1 cellular context compared by ENCODE assay signal in the genomic region with DNA sequence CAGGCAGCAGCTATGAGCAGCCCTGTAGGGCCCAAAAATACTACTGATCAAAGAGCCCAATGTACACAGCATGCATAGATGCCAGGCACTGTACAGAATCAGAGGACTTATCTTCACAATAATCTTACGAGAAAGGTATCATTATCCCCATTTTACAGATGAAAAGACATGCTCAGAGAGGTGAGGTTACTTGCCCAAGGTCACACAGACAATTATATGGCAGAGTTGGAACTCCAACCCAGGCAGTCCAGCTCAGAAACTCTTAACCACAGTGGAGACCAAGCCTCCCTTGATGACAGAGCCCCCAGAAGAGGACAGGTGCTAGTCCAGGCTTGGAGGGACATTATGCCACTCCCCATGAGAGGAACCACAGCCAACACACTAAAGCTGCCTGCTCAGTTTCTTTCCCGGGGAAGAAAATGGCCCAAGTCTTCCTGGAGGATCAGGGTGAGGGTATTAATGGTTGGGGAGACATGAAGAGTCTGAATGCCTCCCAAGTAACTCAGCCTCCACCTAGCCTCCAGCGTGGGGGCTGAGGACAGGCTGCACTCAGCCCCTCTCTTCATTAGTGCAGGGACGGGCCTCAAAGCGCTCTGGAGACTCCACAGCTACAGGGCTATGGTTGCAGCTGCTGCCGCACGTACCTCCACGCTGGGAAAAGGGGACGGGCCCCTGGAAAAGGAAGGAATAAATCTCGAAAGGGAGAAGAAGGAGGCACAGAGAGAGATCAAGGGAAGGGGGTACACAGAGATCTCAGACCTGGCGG.
TF ChIP-seq lines count a peak whose summit lies in the region.

No MANE protein-coding gene starts in this region.

TF ChIP-seq in HEK293, 187 proteins besides CTCF, POLR2A, EP300 and RAD21 (continued from another document):
- TF ChIP-seq, protein P1, sequence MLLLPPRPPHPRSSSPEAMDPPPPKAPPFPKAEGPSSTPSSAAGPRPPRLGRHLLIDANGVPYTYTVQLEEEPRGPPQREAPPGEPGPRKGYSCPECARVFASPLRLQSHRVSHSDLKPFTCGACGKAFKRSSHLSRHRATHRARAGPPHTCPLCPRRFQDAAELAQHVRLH (tag by site-specific recombination; IDR thresholded peaks at IDR 0.05) = 0 out of 2 replicates have a peak, but pooled peaks have one; percentile 36
- TF ChIP-seq, protein P2, sequence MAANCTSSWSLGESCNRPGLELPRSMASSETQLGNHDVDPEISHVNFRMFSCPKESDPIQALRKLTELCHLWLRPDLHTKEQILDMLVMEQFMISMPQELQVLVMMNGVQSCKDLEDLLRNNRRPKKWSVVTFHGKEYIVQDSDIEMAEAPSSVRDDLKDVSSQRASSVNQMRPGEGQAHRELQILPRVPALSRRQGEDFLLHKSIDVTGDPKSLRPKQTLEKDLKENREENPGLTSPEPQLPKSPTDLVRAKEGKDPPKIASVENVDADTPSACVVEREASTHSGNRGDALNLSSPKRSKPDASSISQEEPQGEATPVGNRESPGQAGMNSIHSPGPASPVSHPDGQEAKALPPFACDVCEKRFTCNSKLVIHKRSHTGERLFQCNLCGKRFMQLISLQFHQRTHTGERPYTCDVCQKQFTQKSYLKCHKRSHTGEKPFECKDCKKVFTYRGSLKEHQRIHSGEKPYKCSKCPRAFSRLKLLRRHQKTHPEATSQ (tag by site-specific recombination; IDR thresholded peaks at IDR 0.05) = no peak
- TF ChIP-seq KLF16 (tag by site-specific recombination; IDR thresholded peaks at IDR 0.05) = no peak
